In genomic region chr17:81345211-81346089, GRCh38 we compare ENCODE assay signal across 1 cellular context.
TF ChIP-seq lines count a peak whose summit lies in the region.

No MANE protein-coding gene starts in this region.

TF ChIP-seq in K562, 482 proteins besides CTCF, POLR2A, EP300 and RAD21 (continued from another document and continues in another):
- TF ChIP-seq VEZF1 (CRISPR knock-in tag; IDR thresholded peaks at IDR 0.05) (no peak), ESRRB (CRISPR knock-in tag; IDR thresholded peaks at IDR 0.05; ENCODE audit: borderline replicate concordance) (no peak), KDM5B (IDR thresholded peaks at IDR 0.05; ENCODE audit: insufficient replicate concordance, low read depth, low read length) (peak; percentile 55), ZNF592 (IDR thresholded peaks at IDR 0.05) (0 out of 2 replicates have a peak, but pooled peaks have one; percentile 60), CHAMP1 (IDR thresholded peaks at IDR 0.05) (no peak), IRF1 (CRISPR knock-in tag; IDR thresholded peaks at IDR 0.05; ENCODE audit: borderline replicate concordance) (no peak), TARDBP (IDR thresholded peaks at IDR 0.05) (no peak), NR1H2 (CRISPR knock-in tag; IDR thresholded peaks at IDR 0.05) (no peak), ZNF12 (CRISPR knock-in tag; IDR thresholded peaks at IDR 0.05) (no peak), ZNF217 (CRISPR knock-in tag; IDR thresholded peaks at IDR 0.05) (no peak), SRSF3 (IDR thresholded peaks at IDR 0.05; ENCODE audit: insufficient read depth, low read length) (no peak), ZNF232 (CRISPR knock-in tag; IDR thresholded peaks at IDR 0.05) (peak; percentile 68), ZNF589 (CRISPR knock-in tag; IDR thresholded peaks at IDR 0.05; ENCODE audit: low read depth) (no peak), ZNF282 (CRISPR knock-in tag; IDR thresholded peaks at IDR 0.05) (no peak), BRF2 (IDR thresholded peaks at IDR 0.05; ENCODE audit: borderline replicate concordance, insufficient read depth, insufficient read length) (no peak), ZNF174 (CRISPR knock-in tag; IDR thresholded peaks at IDR 0.05) (no peak), POLR3A (IDR thresholded peaks at IDR 0.05; ENCODE audit: borderline replicate concordance, extremely low read depth, insufficient read depth, insufficient read length) (no peak), SUPT5H (IDR thresholded peaks at IDR 0.05) (peak; percentile 60), ZBTB40 (IDR thresholded peaks at IDR 0.05) (peak; percentile 45; the same call in 1 of the 2 replicates), ZBTB40 (CRISPR knock-in tag; IDR thresholded peaks at IDR 0.05) (no peak), BCOR (IDR thresholded peaks at IDR 0.05) (no peak), MEF2D (tag; conservative IDR thresholded peaks at IDR 0.05; ENCODE audit: low read depth) (no peak), E2F5 (CRISPR knock-in tag; IDR thresholded peaks at IDR 0.05) (no peak), ZNF764 (CRISPR knock-in tag; IDR thresholded peaks at IDR 0.05; ENCODE audit: low read depth) (no peak), RNF219 (CRISPR knock-in tag; IDR thresholded peaks at IDR 0.05) (no peak), OTX1 (CRISPR knock-in tag; IDR thresholded peaks at IDR 0.05) (no peak), LCOR (CRISPR knock-in tag; IDR thresholded peaks at IDR 0.05) (no peak; the same call in 1 of the 2 replicates), MCM7 (IDR thresholded peaks at IDR 0.05) (no peak), TRIM24 (IDR thresholded peaks at IDR 0.05) (peak in 1 of 2 experiments; percentile 46; a peak in 2 of 4 replicates), HMGN3 (IDR thresholded peaks at IDR 0.05; ENCODE audit: borderline replicate concordance, extremely low read depth, insufficient read length, low read depth, low read length) (no peak), BRCA1 (IDR thresholded peaks at IDR 0.05) (no peak), BRCA1 (CRISPR knock-in tag; IDR thresholded peaks at IDR 0.05) (no peak), SAFB (IDR thresholded peaks at IDR 0.05; ENCODE audit: borderline replicate concordance, low read depth, low read length) (no peak)
